ENCODE assay signal across 1 cellular context in the genomic region with DNA sequence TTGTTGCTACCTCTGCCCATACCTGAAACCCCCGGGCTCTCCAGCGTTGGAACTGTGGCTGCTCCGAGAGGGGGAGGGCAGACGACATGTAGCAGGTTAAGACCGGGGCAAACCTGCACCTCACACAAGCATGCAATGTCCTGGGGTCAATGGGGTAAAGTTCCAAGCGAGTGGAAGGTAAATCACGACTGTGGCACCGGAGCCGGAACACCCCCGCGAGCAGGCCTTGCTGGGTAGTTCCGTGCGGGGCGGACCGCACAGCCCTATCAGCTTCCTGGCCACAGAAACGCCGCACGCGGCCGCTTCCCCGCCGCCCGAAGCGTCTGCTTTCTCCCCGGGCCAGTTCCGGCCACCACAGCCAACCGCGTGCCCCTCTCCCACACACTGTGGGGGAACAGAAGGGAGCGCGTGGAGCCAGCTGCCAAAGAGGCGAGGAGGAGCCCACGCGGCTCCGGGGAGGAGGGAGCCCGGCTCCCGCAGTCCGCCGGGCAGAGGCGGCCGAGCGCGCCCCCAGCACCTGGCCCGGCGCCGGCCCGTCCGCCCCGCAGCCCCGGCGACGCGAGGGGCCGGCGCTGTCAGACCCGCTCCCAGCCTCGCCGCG.
TF ChIP-seq lines count a peak whose summit lies in the region.

No MANE protein-coding gene starts in this region.

TF ChIP-seq in H1, 55 proteins besides CTCF, POLR2A, EP300 and RAD21:
- no peak for TF ChIP-seq CBX5 (IDR thresholded peaks at IDR 0.05; ENCODE audit: low read depth, low read length)
- no peak for TF ChIP-seq POU5F1 (IDR thresholded peaks at IDR 0.05; ENCODE audit: low read depth, low read length)
- TF ChIP-seq PHF8 (conservative IDR thresholded peaks at IDR 0.05; ENCODE audit: low read depth, low read length) = 0 out of 2 replicates have a peak, but pooled peaks have one; percentile 37
- peak; percentile 44; the same call in 1 of the 2 replicates for TF ChIP-seq SUZ12 (IDR thresholded peaks at IDR 0.05; ENCODE audit: low read length)
- no peak for TF ChIP-seq CHD7 (IDR thresholded peaks at IDR 0.05; ENCODE audit: insufficient replicate concordance, low read length)
- TF ChIP-seq SP1 (IDR thresholded peaks at IDR 0.05; ENCODE audit: low read depth, low read length) = no peak
- peak; percentile 47; the same call in 1 of the 2 replicates for TF ChIP-seq TAF1 (IDR thresholded peaks at IDR 0.05; ENCODE audit: low read depth, low read length)
- peak; percentile 74 for TF ChIP-seq ASH2L (IDR thresholded peaks at IDR 0.05; ENCODE audit: low read length)
- no peak for TF ChIP-seq FOSL1 (IDR thresholded peaks at IDR 0.05; ENCODE audit: insufficient read depth, low read depth, low read length)
- peak; percentile 57 for TF ChIP-seq KDM4A (IDR thresholded peaks at IDR 0.05; ENCODE audit: low read depth, low read length, severe bottlenecking)
- peak; percentile 57 for TF ChIP-seq EZH2 (IDR thresholded peaks at IDR 0.05; ENCODE audit: low read depth, low read length, severe bottlenecking)
- no peak for TF ChIP-seq KDM1A (IDR thresholded peaks at IDR 0.05; ENCODE audit: borderline replicate concordance, low read length)
- TF ChIP-seq ATF2 (IDR thresholded peaks at IDR 0.05; ENCODE audit: low read length) = no peak
- TF ChIP-seq SAP30 (IDR thresholded peaks at IDR 0.05; ENCODE audit: insufficient read depth, insufficient replicate concordance, low read length) = peak; percentile 59
- TF ChIP-seq CHD1 (IDR thresholded peaks at IDR 0.05; ENCODE audit: low read depth, low read length) = no peak
- TF ChIP-seq BACH1 (IDR thresholded peaks at IDR 0.05; ENCODE audit: low read length) = 0 out of 2 replicates have a peak, but pooled peaks have one; percentile 4
- no peak for TF ChIP-seq SIRT6 (IDR thresholded peaks at IDR 0.05; ENCODE audit: low read length)
- TF ChIP-seq, protein P1, sequence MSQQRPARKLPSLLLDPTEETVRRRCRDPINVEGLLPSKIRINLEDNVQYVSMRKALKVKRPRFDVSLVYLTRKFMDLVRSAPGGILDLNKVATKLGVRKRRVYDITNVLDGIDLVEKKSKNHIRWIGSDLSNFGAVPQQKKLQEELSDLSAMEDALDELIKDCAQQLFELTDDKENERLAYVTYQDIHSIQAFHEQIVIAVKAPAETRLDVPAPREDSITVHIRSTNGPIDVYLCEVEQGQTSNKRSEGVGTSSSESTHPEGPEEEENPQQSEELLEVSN (IDR thresholded peaks at IDR 0.05) = peak; percentile 71
- no peak for TF ChIP-seq CTBP2 (IDR thresholded peaks at IDR 0.05; ENCODE audit: borderline replicate concordance, insufficient read depth, insufficient read length, low read length)
- no peak for TF ChIP-seq MAFK (IDR thresholded peaks at IDR 0.05; ENCODE audit: low read depth, low read length)
- no peak; a peak in 1 of 4 replicates for TF ChIP-seq SIN3A (conservative IDR thresholded peaks at IDR 0.05 in 1 of 2, IDR thresholded peaks at IDR 0.05 in 1 of 2; ENCODE audit: low read depth in 1 of 2, low read length in 2 of 2)
- no peak for TF ChIP-seq USF2 (IDR thresholded peaks at IDR 0.05; ENCODE audit: low read length)
- no peak for TF ChIP-seq SIX5 (IDR thresholded peaks at IDR 0.05; ENCODE audit: low read depth, low read length)
- no peak for TF ChIP-seq RXRA (IDR thresholded peaks at IDR 0.05; ENCODE audit: insufficient read depth, low read depth, low read length)
- TF ChIP-seq, protein P2, sequence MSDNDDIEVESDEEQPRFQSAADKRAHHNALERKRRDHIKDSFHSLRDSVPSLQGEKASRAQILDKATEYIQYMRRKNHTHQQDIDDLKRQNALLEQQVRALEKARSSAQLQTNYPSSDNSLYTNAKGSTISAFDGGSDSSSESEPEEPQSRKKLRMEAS (IDR thresholded peaks at IDR 0.05) = peak; percentile 52
